Comparison of ENCODE assay signal across 8 cellular contexts in genomic region chr17:59311051-59311468, GRCh38. TPM values are rescaled to one million over a fixed set of nuclear protein-coding genes. Genes with fewer than 3 reads are reported as not detected.
DNase-seq lines count a peak whose midpoint lies in the region; ATAC-seq and TF ChIP-seq lines count a peak whose summit lies in the region.

No MANE protein-coding gene starts in this region.

- TF ChIP-seq CTCF in fibroblast of mammary gland (conservative IDR thresholded peaks at IDR 0.05; ENCODE audit: control insufficient read depth, insufficient read depth, low read depth, low read length): peak; percentile 81

- no peak for DNase-seq in Right ventricle myocardium inferior (ENCODE audit: missing footprints)
- no peak for DNase-seq in cardiac septum (ENCODE audit: low spot score)
- DNase-seq in HT-29 (ENCODE audit: low spot score): peak; percentile 88
- DNase-seq in NCI-H748 (lab: John Stamatoyannopoulos, UW; ENCODE audit: unreplicated experiment): peak; percentile 71
- peak; percentile 66 for DNase-seq in activated CD8-positive, alpha-beta memory T cell treated with anti-CD3 and anti-CD28 coated beads, Interleukin-2, amount 10 ng/mL, durations not matched to agents 7 days and 5 days
- DNase-seq in fibroblast of mammary gland (ENCODE audit: low read depth): peak; percentile 60
- DNase-seq in natural killer cell treated with Interleukin-12 subunit alpha and Interleukin-12 subunit beta and Interleukin-15 and Interleukin-18, amount 100 ng/mL, for 72 hours (ENCODE audit: low spot score): peak; percentile 62

- peak overlapping the region; percentile 25 for H3K27ac Mint-ChIP-seq in activated CD8-positive, alpha-beta memory T cell treated with anti-CD3 and anti-CD28 coated beads, Interleukin-2, amount 10 ng/mL, durations not matched to agents 7 days and 5 days
- peak overlapping the region in 1 of 2 donors; percentile 10 for H3K27ac Mint-ChIP-seq in natural killer cell treated with Interleukin-12 subunit alpha and Interleukin-12 subunit beta and Interleukin-15 and Interleukin-18, amount 100 ng/mL, for 72 hours

- intact Hi-C loops in Right ventricle myocardium inferior (cut with DNase I) (loop anchor here (1.0 kb wide), 1 partner anchor 130 kb away; no protein-coding TSS in a partner anchor), cardiac septum (cut with DNase I) (loop anchor here (1.0 to 5.0 kb wide), 2 partner anchors 130 to 256 kb away; partner anchors contain the start of gene DHX40)

- no peak overlapping the region for H3K4me3 ChIP-seq in fibroblast of mammary gland (ENCODE audit: control insufficient read depth, low read depth, low read length)

- no peaks in the 10 kb centered on the region for H3K36me3 Mint-ChIP-seq in activated CD8-positive, alpha-beta memory T cell treated with anti-CD3 and anti-CD28 coated beads, Interleukin-2, amount 10 ng/mL, durations not matched to agents 7 days and 5 days
- H3K36me3 Mint-ChIP-seq in natural killer cell treated with Interleukin-12 subunit alpha and Interleukin-12 subunit beta and Interleukin-15 and Interleukin-18, amount 100 ng/mL, for 72 hours: no peaks in the 10 kb centered on the region

- CTCF ChIA-PET in activated CD8-positive, alpha-beta memory T cell treated with anti-CD3 and anti-CD28 coated beads, Interleukin-2, amount 10 ng/mL, durations not matched to agents 7 days and 5 days (lab: Charles Lee): interaction anchor here (0.7 to 13.2 kb wide), 45 partner anchors 9 to 740 kb away, joined by 3 to 199 read pairs (median 4); partner anchors contain the start of genes DHX40 and GDPD1

- ATAC-seq in Right ventricle myocardium inferior: peak; percentile 92
- peak; percentile 96 for ATAC-seq in activated CD8-positive, alpha-beta memory T cell treated with anti-CD3 and anti-CD28 coated beads, Interleukin-2, amount 10 ng/mL, durations not matched to agents 7 days and 5 days
- ATAC-seq in natural killer cell treated with Interleukin-12 subunit alpha and Interleukin-12 subunit beta and Interleukin-15 and Interleukin-18, amount 100 ng/mL, for 72 hours: peak; percentile 82 to 83
- ATAC-seq in GM19324 (IDR thresholded peaks at IDR 0.05; ENCODE audit: low FRiP score, unreplicated experiment): no peak

- peaks cover under 1% of the 10 kb centered on the region for H3K27me3 Mint-ChIP-seq in activated CD8-positive, alpha-beta memory T cell treated with anti-CD3 and anti-CD28 coated beads, Interleukin-2, amount 10 ng/mL, durations not matched to agents 7 days and 5 days
- H3K27me3 Mint-ChIP-seq in natural killer cell treated with Interleukin-12 subunit alpha and Interleukin-12 subunit beta and Interleukin-15 and Interleukin-18, amount 100 ng/mL, for 72 hours: peaks cover 0 to 2% of the 10 kb centered on the region in 2 donors

- H3K4me1 Mint-ChIP-seq in activated CD8-positive, alpha-beta memory T cell treated with anti-CD3 and anti-CD28 coated beads, Interleukin-2, amount 10 ng/mL, durations not matched to agents 7 days and 5 days: peaks cover 8% of the 10 kb centered on the region
- peaks cover 2 to 6% of the 10 kb centered on the region in 2 donors for H3K4me1 Mint-ChIP-seq in natural killer cell treated with Interleukin-12 subunit alpha and Interleukin-12 subunit beta and Interleukin-15 and Interleukin-18, amount 100 ng/mL, for 72 hours (ENCODE audit: low read depth in 2 of 2)

- no peaks in the 10 kb centered on the region for H3K9me3 Mint-ChIP-seq in activated CD8-positive, alpha-beta memory T cell treated with anti-CD3 and anti-CD28 coated beads, Interleukin-2, amount 10 ng/mL, durations not matched to agents 7 days and 5 days (ENCODE audit: low read depth)
- H3K9me3 Mint-ChIP-seq in natural killer cell treated with Interleukin-12 subunit alpha and Interleukin-12 subunit beta and Interleukin-15 and Interleukin-18, amount 100 ng/mL, for 72 hours: no peaks in the 10 kb centered on the region

- no peak overlapping the region for H3K4me3 Mint-ChIP-seq in activated CD8-positive, alpha-beta memory T cell treated with anti-CD3 and anti-CD28 coated beads, Interleukin-2, amount 10 ng/mL, durations not matched to agents 7 days and 5 days
- no peak overlapping the region for H3K4me3 Mint-ChIP-seq in natural killer cell treated with Interleukin-12 subunit alpha and Interleukin-12 subunit beta and Interleukin-15 and Interleukin-18, amount 100 ng/mL, for 72 hours

RNA-seq across cellular contexts. Expression of gene YPEL2, which starts 20.4 kb away (rescaled TPM):
- total RNA-seq in Right ventricle myocardium inferior (32.7 TPM), cardiac septum (59.4 TPM)
- total RNA-seq in HT-29 (2014; rRNA removed; shearing (Covaris generic)): 10.9 and 13.4 TPM in 2 replicates
- total RNA-seq in activated CD8-positive, alpha-beta memory T cell treated with anti-CD3 and anti-CD28 coated beads, Interleukin-2, amount 10 ng/mL, durations not matched to agents 7 days and 5 days: 10 to 100 TPM in 1 of 2 experiments, 1 to 10 TPM in 1; 9.9 to 12.3 TPM
- 1 to 10 TPM; 3.1 to 5.4 TPM for total RNA-seq in natural killer cell treated with Interleukin-12 subunit alpha and Interleukin-12 subunit beta and Interleukin-15 and Interleukin-18, amount 100 ng/mL, for 72 hours

Comparison
In these comparisons a context has a peak if more than half of its experiments do, and no peak if none do; other contexts are left out.
1. DNase-seq: peak in HT-29 (single experiment), NCI-H748 (single experiment), activated CD8-positive, alpha-beta memory T cell treated with anti-CD3 and anti-CD28 coated beads, Interleukin-2, amount 10 ng/mL, durations not matched to agents 7 days and 5 days (single experiment), fibroblast of mammary gland (single experiment) and natural killer cell treated with Interleukin-12 subunit alpha and Interleukin-12 subunit beta and Interleukin-15 and Interleukin-18, amount 100 ng/mL, for 72 hours (single experiment); none in Right ventricle myocardium inferior (single experiment) and cardiac septum (single experiment).